ENCODE assay signal across 9 cellular contexts in the genomic region with DNA sequence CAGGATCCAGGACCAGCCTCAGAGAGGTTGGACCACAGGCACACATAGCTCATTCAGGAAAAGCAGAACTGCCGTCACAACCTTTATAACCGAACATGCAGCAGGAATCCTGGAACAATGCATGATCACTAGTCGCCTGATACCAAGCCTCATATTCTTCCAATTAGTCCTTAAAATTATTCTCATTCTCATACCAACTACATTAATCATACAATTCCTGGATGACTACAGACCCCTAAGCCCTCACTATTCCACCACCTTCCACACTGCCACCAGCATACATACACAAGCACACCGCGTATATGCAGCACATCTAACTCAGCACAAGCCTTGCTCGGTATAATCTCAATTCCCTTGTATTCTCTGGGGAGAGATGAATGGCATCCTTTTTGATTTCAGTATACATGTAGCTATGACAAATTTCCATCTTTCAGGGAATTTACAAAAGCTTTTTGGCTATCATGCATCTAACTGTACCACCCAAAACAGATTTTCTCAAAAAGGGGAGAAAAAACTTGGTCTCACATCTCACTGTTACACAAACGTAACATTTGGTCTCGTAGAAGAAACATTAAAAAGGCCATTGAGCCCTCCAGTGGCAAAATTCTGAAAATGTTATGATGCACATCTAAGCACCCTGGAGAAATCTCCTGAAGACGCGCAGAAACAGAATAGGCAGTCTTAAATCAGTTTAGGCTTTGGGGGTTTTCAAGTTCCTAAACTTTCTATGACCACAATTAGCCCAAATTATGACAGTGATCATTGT. TPM values are rescaled to one million over a fixed set of nuclear protein-coding genes. Genes with fewer than 3 reads are reported as not detected.
A peak's percentile ranks its signal among the peaks of the same experiment; 100 is the strongest.
DNase-seq lines count a peak whose midpoint lies in the region; ATAC-seq and TF ChIP-seq lines count a peak whose summit lies in the region.
"Had no signal": no experiment of that assay in that cellular context is flagged by ENCODE, and none has a peak within 500 bp of the region (broad histone marks: within the 10 kb centered on the region; RNA-seq: fewer than 3 reads in every experiment).

No MANE protein-coding gene starts in this region.

- H3K4me3 Mint-ChIP-seq in mesothelial cell of epicardium (no peak overlapping the region), glutamatergic neuron (ENCODE audit: unreplicated experiment) (no peak overlapping the region)

- H3K4me1 Mint-ChIP-seq in mesothelial cell of epicardium (no peaks in the 10 kb centered on the region), glutamatergic neuron (ENCODE audit: low read depth, unreplicated experiment) (peaks cover 9% of the 10 kb centered on the region)

- H3K36me3 Mint-ChIP-seq in mesothelial cell of epicardium, result no peaks in the 10 kb centered on the region
- H3K36me3 Mint-ChIP-seq in glutamatergic neuron (ENCODE audit: unreplicated experiment), result no peaks in the 10 kb centered on the region

- ATAC-seq in HG03095 (IDR thresholded peaks at IDR 0.05; ENCODE audit: unreplicated experiment) (no peak), GM21786 (IDR thresholded peaks at IDR 0.05; ENCODE audit: unreplicated experiment) (no peak)
- ATAC-seq: left ventricle myocardium superior had no signal

- H3K27ac Mint-ChIP-seq in mesothelial cell of epicardium, result no peak overlapping the region
- no peak overlapping the region for H3K27ac Mint-ChIP-seq in glutamatergic neuron (ENCODE audit: unreplicated experiment)

- H3K9me3 Mint-ChIP-seq in mesothelial cell of epicardium (no peaks in the 10 kb centered on the region), glutamatergic neuron (ENCODE audit: unreplicated experiment) (no peaks in the 10 kb centered on the region)

- no peak for TF ChIP-seq CTCF in mesothelial cell of epicardium (IDR thresholded peaks at IDR 0.05; ENCODE audit: unreplicated experiment)
- no peak for TF ChIP-seq CTCF in glutamatergic neuron (IDR thresholded peaks at IDR 0.05; ENCODE audit: partially characterized antibody, unreplicated experiment)

- H3K27me3 Mint-ChIP-seq in mesothelial cell of epicardium (ENCODE audit: low read depth) (no peaks in the 10 kb centered on the region), glutamatergic neuron (ENCODE audit: unreplicated experiment) (peaks cover 2% of the 10 kb centered on the region)

- DNase-seq in DMS114 treated with DMSO at 0.1 percent for 48 hours (lab: John Stamatoyannopoulos, UW; ENCODE audit: unreplicated experiment) (peak; percentile 6), HT-29 (ENCODE audit: low spot score) (peak; percentile 25), astrocyte of the hippocampus (ENCODE audit: low read depth, low spot score) (peak; percentile 73), myocyte (ENCODE audit: low read depth) (peak; percentile 54), mesothelial cell of epicardium (ENCODE audit: low spot score in 2 of 2, unreplicated experiment in 2 of 2) (no peak), glutamatergic neuron (no peak)
- DNase-seq: left ventricle myocardium superior had no signal

RNA-seq across cellular contexts. Expression of gene MCTP1, which starts 46.2 kb away (rescaled TPM):
- 4.2 and 4.5 TPM in 2 replicates for total RNA-seq in HT-29 (2014; rRNA removed; shearing (Covaris generic))
- 3.3 and 5.2 TPM in 2 replicates for total RNA-seq in myocyte
- 1.3 TPM for polyA plus RNA-seq in myocyte (2012)
- 7.9 to 10.2 TPM (median 9.1 TPM) in 3 replicates for total RNA-seq in mesothelial cell of epicardium
- 1.7 TPM for total RNA-seq in glutamatergic neuron (ENCODE audit: unreplicated experiment)

Comparison
In these comparisons a context has a peak if more than half of its experiments do, and no peak if none do; other contexts are left out.
1. DNase-seq: peak in DMS114 treated with DMSO at 0.1 percent for 48 hours (single experiment), HT-29 (single experiment), astrocyte of the hippocampus (single experiment) and myocyte (single experiment); none in mesothelial cell of epicardium (0 of 2) and glutamatergic neuron (single experiment).